Comparison of ENCODE assay signal across 9 cellular contexts in the genomic region with DNA sequence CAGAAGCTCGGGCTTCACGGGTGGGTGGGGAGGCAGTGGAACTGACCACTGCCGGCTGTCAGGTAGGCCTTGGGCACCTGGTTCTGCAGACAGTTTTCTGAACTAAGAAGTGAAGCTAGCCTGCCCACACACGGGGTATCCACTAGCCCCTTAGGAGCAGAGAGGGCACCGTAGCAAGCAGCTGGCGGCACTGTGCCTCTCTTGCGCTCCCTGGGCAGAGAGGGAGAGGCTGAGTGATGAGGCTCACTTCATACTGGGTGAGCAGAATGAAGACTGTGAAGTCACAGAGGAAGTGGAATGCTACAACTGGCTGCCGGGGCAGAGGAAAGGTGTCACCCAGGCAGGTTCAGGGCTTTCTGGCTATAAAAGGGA. TPM values are rescaled to one million over a fixed set of nuclear protein-coding genes. Genes with fewer than 3 reads are reported as not detected.
DNase-seq lines count a peak whose midpoint lies in the region; ATAC-seq and TF ChIP-seq lines count a peak whose summit lies in the region.
"Had no signal": no experiment of that assay in that cellular context is flagged by ENCODE, and none has a peak within 500 bp of the region (broad histone marks: within the 10 kb centered on the region; RNA-seq: fewer than 3 reads in every experiment).

No MANE protein-coding gene starts in this region.

- dilution Hi-C loops in IMR-90 (cut with HindIII; ENCODE audit: low sequenced_read_pairs, unreplicated experiment), result no loop called here

- peak overlapping the region; percentile 47 to 77; a peak in 2 of 4 replicates for H4K8ac ChIP-seq in IMR-90 (ENCODE audit: low read depth in 2 of 2, low read length in 2 of 2)

- H3K23ac ChIP-seq in IMR-90 (ENCODE audit: low read depth, low read length), result no peak overlapping the region; the same call in 1 of the 2 replicates

- BruUV-seq in IMR-90 (replicated peaks; lab: Mats Ljungman, UMichigan), result no TSS peak

- H3K9ac ChIP-seq in IMR-90 (ENCODE audit: low read depth, low read length) (no peak overlapping the region), stomach smooth muscle (ENCODE audit: low read length in 2 of 2) (no peak overlapping the region)

- no peak for TF ChIP-seq CTCF in IMR-90 (conservative IDR thresholded peaks at IDR 0.05; ENCODE audit: low read depth, low read length)

- POLR2A ChIA-PET in IMR-90 (lab: Charles Lee; ENCODE audit: unreplicated experiment), result no interaction called here

- H2BK15ac ChIP-seq in IMR-90 (ENCODE audit: low read depth, low read length), result no peak overlapping the region

- H4K20me1 ChIP-seq in IMR-90 (ENCODE audit: insufficient read depth, low read length), result no peaks in the 10 kb centered on the region

- no peak overlapping the region for H2BK5ac ChIP-seq in IMR-90 (ENCODE audit: low read depth, low read length, poor library complexity, severe bottlenecking)

- no peaks in the 10 kb centered on the region for H3K9me3 ChIP-seq in IMR-90 (ENCODE audit: control insufficient read depth, insufficient read depth, low read length)
- H3K9me3 ChIP-seq in stomach smooth muscle (ENCODE audit: control insufficient read depth in 2 of 2, low read length in 2 of 2), result no peaks in the 10 kb centered on the region

- H2AK9ac ChIP-seq in IMR-90 (replicated peaks; ENCODE audit: low read depth, low read length, poor library complexity), result peak overlapping the region; percentile 56

- TF ChIP-seq POLR2A in IMR-90 (IDR thresholded peaks at IDR 0.05; ENCODE audit: low read depth, low read length), result no peak

- peaks cover 10% of the 10 kb centered on the region for H3K9me1 ChIP-seq in IMR-90 (ENCODE audit: insufficient read depth, low read length)

- no peak overlapping the region for H3K18ac ChIP-seq in IMR-90 (ENCODE audit: low read depth, low read length)

- H3K56ac ChIP-seq in IMR-90 (ENCODE audit: extremely low read depth, insufficient read depth, low read length), result no peak overlapping the region

- H3K4me3 Mint-ChIP-seq in activated T-helper 17 cell treated with anti-CD3 and anti-CD28 coated beads, Interleukin-2, amount 50 U/mL, for 72 hours, result peak overlapping the region; percentile 99
- peak overlapping the region; percentile 94 to 99 (median 98) for H3K4me3 Mint-ChIP-seq in immature natural killer cell

- H3K27me3 ChIP-seq in IMR-90 (ENCODE audit: control insufficient read depth, insufficient read depth, low read length), result peaks cover 23% of the 10 kb centered on the region
- peaks cover 26 to 35% of the 10 kb centered on the region in 2 donors for H3K27me3 ChIP-seq in stomach smooth muscle (ENCODE audit: control insufficient read depth in 1 of 2, insufficient read depth in 2 of 2, low read length in 2 of 2)

- H3K9me3 Mint-ChIP-seq in activated T-helper 17 cell treated with anti-CD3 and anti-CD28 coated beads, Interleukin-2, amount 50 U/mL, for 72 hours, result no peaks in the 10 kb centered on the region
- no peaks in the 10 kb centered on the region for H3K9me3 Mint-ChIP-seq in immature natural killer cell

- no peak overlapping the region for H3K14ac ChIP-seq in IMR-90 (replicated peaks; ENCODE audit: low read depth, low read length)

- 59% methylated on average over 5 of the region's 8 CpGs; no CpG with 5 or more reads in 1 of the 2 experiments for WGBS in IMR-90 (ENCODE audit: extremely low coverage in 2 of 2, insufficient read length in 1 of 2), 2 experiments

- peak overlapping the region; percentile 76 for H2AFZ ChIP-seq in IMR-90 (replicated peaks; ENCODE audit: low read length, poor library complexity)

- no peak for ATAC-seq in IMR-90 (ENCODE audit: low read depth)
- peak; percentile 53 for ATAC-seq in activated T-helper 17 cell treated with anti-CD3 and anti-CD28 coated beads, Interleukin-2, amount 50 U/mL, for 72 hours (replicated peaks)

- no peak overlapping the region for H3K4me3 ChIP-seq in IMR-90 (ENCODE audit: insufficient read depth, low read depth, low read length)
- peak overlapping the region; percentile 51 to 68 for H3K4me3 ChIP-seq in stomach smooth muscle (ENCODE audit: low read length in 2 of 2)

- H2AK5ac ChIP-seq in IMR-90 (ENCODE audit: low read depth, low read length), result peak overlapping the region; percentile 80

- no peak overlapping the region for H4K91ac ChIP-seq in IMR-90 (ENCODE audit: insufficient read depth, low read depth, low read length)

- peak overlapping the region; percentile 2; the same call in 1 of the 2 replicates for H3K4ac ChIP-seq in IMR-90 (ENCODE audit: low read depth, low read length)

- no peak overlapping the region for H2BK120ac ChIP-seq in IMR-90 (ENCODE audit: low read depth, low read length)

- H3K79me1 ChIP-seq in IMR-90 (ENCODE audit: low read depth in 1 of 2, low read length in 2 of 2), result no peaks in the 10 kb centered on the region

- peaks cover 48% of the 10 kb centered on the region for H3K36me3 Mint-ChIP-seq in activated T-helper 17 cell treated with anti-CD3 and anti-CD28 coated beads, Interleukin-2, amount 50 U/mL, for 72 hours (ENCODE audit: low read depth)
- H3K36me3 Mint-ChIP-seq in immature natural killer cell, result peaks cover 10 to 26% (median 21%) of the 10 kb centered on the region in 3 donors

- in situ Hi-C loops in IMR-90 (cut with MboI; ENCODE audit: low sequenced_read_pairs), result no loop called here

- peak overlapping the region; percentile 87; the same call in 1 of the 2 replicates for H3K4me2 ChIP-seq in IMR-90 (ENCODE audit: low read depth, low read length)

- DNase-seq in AML-193 (lab: John Stamatoyannopoulos, UW) (peak; percentile 18 to 28), IMR-90 (no peak), immature natural killer cell (peak; percentile 51 to 69 (median 63)), HK-2 (ENCODE audit: unreplicated experiment) (no peak), NCI-H2029 (lab: John Stamatoyannopoulos, UW) (no peak), AG08395 (ENCODE audit: low spot score) (no peak)

- CTCF ChIA-PET in IMR-90 (lab: Yijun Ruan, JAX), result no interaction called here

- intact Hi-C loops in IMR-90 (cut with micrococcal nuclease), result no loop called here

- peaks cover 25% of the 10 kb centered on the region for H3K4me1 Mint-ChIP-seq in activated T-helper 17 cell treated with anti-CD3 and anti-CD28 coated beads, Interleukin-2, amount 50 U/mL, for 72 hours
- peaks cover 61 to 73% of the 10 kb centered on the region in 2 donors for H3K4me1 Mint-ChIP-seq in immature natural killer cell

- H3K27ac ChIP-seq in IMR-90 (ENCODE audit: insufficient read depth, low read length) (no peak overlapping the region), stomach smooth muscle (ENCODE audit: low read length) (no peak overlapping the region)
- H3K27ac ChIP-seq: cardiac muscle cell had no signal

- no peak overlapping the region; the same call in 1 of the 2 replicates for H4K5ac ChIP-seq in IMR-90 (ENCODE audit: low read depth, low read length)

- H3K4me1 ChIP-seq in IMR-90 (ENCODE audit: control insufficient read depth, insufficient read depth, low read length) (peaks cover 6% of the 10 kb centered on the region), stomach smooth muscle (ENCODE audit: control insufficient read depth, insufficient read depth, low read length) (peaks cover 20% of the 10 kb centered on the region)

- no peak for TF ChIP-seq RAD21 in IMR-90 (IDR thresholded peaks at IDR 0.05; ENCODE audit: low read length)

- no peaks in the 10 kb centered on the region for H3K27me3 Mint-ChIP-seq in activated T-helper 17 cell treated with anti-CD3 and anti-CD28 coated beads, Interleukin-2, amount 50 U/mL, for 72 hours
- peaks cover 0 to 4% (median 0%) of the 10 kb centered on the region in 3 donors for H3K27me3 Mint-ChIP-seq in immature natural killer cell (ENCODE audit: low read depth in 3 of 3)

- H3K36me3 ChIP-seq in IMR-90 (ENCODE audit: control insufficient read depth, insufficient read depth, low read length) (no peaks in the 10 kb centered on the region; the same call in 1 of the 2 replicates), stomach smooth muscle (ENCODE audit: control insufficient read depth in 2 of 2, insufficient read depth in 2 of 2, low read length in 2 of 2) (no peaks in the 10 kb centered on the region)
- H3K36me3 ChIP-seq: cardiac muscle cell had no signal

- H3K27ac Mint-ChIP-seq in activated T-helper 17 cell treated with anti-CD3 and anti-CD28 coated beads, Interleukin-2, amount 50 U/mL, for 72 hours, result peak overlapping the region; percentile 90
- H3K27ac Mint-ChIP-seq in immature natural killer cell, result peak overlapping the region; percentile 89 to 98 (median 96)

- no peak overlapping the region; the same call in 1 of the 2 replicates for H2BK20ac ChIP-seq in IMR-90 (ENCODE audit: low read depth, low read length)

TF ChIP-seq in IMR-90, 13 proteins besides CTCF, POLR2A, EP300 and RAD21 (continues in another document):
- no peak for TF ChIP-seq BHLHE40 (IDR thresholded peaks at IDR 0.05; ENCODE audit: low read depth, low read length)
- TF ChIP-seq CEBPB (IDR thresholded peaks at IDR 0.05; ENCODE audit: low read depth, low read length), result no peak

RNA-seq across cellular contexts. Expression of gene ITPRIPL1, which starts 0.8 kb away (rescaled TPM):
- 1.1 and 1.4 TPM in 2 replicates for total RNA-seq in IMR-90 (2012; rRNA removed)
- polyA plus RNA-seq in IMR-90 (2012; rRNA removed), result 0.84 and 0.99 TPM in 2 replicates
- polyA plus RNA-seq in IMR-90 (2012; cell fraction: cytosol; rRNA removed), result 0.96 and 1.4 TPM in 2 replicates
- polyA plus RNA-seq in IMR-90 (2012; cell fraction: nucleus; rRNA removed; ENCODE audit: low replicate concordance), result 0.28 and 0.47 TPM in 2 replicates
- 10 to 100 TPM; 26.1 to 55.9 TPM for total RNA-seq in activated T-helper 17 cell treated with anti-CD3 and anti-CD28 coated beads, Interleukin-2, amount 50 U/mL, for 72 hours
- polyA plus RNA-seq in immature natural killer cell, result 10 to 100 TPM; 17.2 to 39.1 (median 33.0) TPM

RNA-seq across cellular contexts. Expression of gene NCAPH, which starts 9.7 kb away (rescaled TPM):
- 16.7 and 17.7 TPM in 2 replicates for total RNA-seq in IMR-90 (2012; rRNA removed)
- polyA plus RNA-seq in IMR-90 (2012; rRNA removed), result 16.5 and 19.4 TPM in 2 replicates
- 4.6 and 7.8 TPM in 2 replicates for polyA plus RNA-seq in IMR-90 (2012; cell fraction: cytosol; rRNA removed)
- 7.2 and 9.7 TPM in 2 replicates for polyA plus RNA-seq in IMR-90 (2012; cell fraction: nucleus; rRNA removed; ENCODE audit: low replicate concordance)
- total RNA-seq in activated T-helper 17 cell treated with anti-CD3 and anti-CD28 coated beads, Interleukin-2, amount 50 U/mL, for 72 hours, result 10 to 100 TPM; 63.1 to 89.5 TPM
- polyA plus RNA-seq in immature natural killer cell, result 1 to 10 TPM in 2 of 3 donors, not detected in 1; 1.6 to 2.0 TPM

RNA-seq across cellular contexts. Expression of gene SNRNP200, which starts 20.5 kb away (rescaled TPM):
- total RNA-seq in IMR-90 (2012; rRNA removed), result 44.1 and 44.2 TPM in 2 replicates
- 108 TPM in 2 replicates for polyA plus RNA-seq in IMR-90 (2012; rRNA removed)
- polyA plus RNA-seq in IMR-90 (2012; cell fraction: cytosol; rRNA removed), result 51.0 and 82.3 TPM in 2 replicates
- polyA plus RNA-seq in IMR-90 (2012; cell fraction: nucleus; rRNA removed; ENCODE audit: low replicate concordance), result 226 and 252 TPM in 2 replicates
- 100 to 1,000 TPM; 155 to 198 TPM for total RNA-seq in activated T-helper 17 cell treated with anti-CD3 and anti-CD28 coated beads, Interleukin-2, amount 50 U/mL, for 72 hours
- polyA plus RNA-seq in immature natural killer cell, result 100 to 1,000 TPM in 1 of 3 donors, 10 to 100 TPM in 2; 42.3 to 105 (median 46.6) TPM

RNA-seq across cellular contexts. Expression of gene CIAO1, which starts 59.8 kb away (rescaled TPM):
- 85.5 and 94.3 TPM in 2 replicates for total RNA-seq in IMR-90 (2012; rRNA removed)
- polyA plus RNA-seq in IMR-90 (2012; rRNA removed) (78.8 and 81.1 TPM in 2 replicates), immature natural killer cell (100 to 1,000 TPM in 2 of 3 donors, 10 to 100 TPM in 1; 92.2 to 142 (median 134) TPM)
- polyA plus RNA-seq in IMR-90 (2012; cell fraction: cytosol; rRNA removed), result 70.6 and 76.8 TPM in 2 replicates
- polyA plus RNA-seq in IMR-90 (2012; cell fraction: nucleus; rRNA removed; ENCODE audit: low replicate concordance), result 68.9 and 97.1 TPM in 2 replicates
- 10 to 100 TPM; 71.4 to 81.3 TPM for total RNA-seq in activated T-helper 17 cell treated with anti-CD3 and anti-CD28 coated beads, Interleukin-2, amount 50 U/mL, for 72 hours

Comparison
In these comparisons a context has a peak if more than half of its experiments do, and no peak if none do; other contexts are left out.
1. DNase-seq: peak in AML-193 (2 of 2) and immature natural killer cell (3 of 3); none in IMR-90 (single experiment), HK-2 (single experiment), NCI-H2029 (single experiment) and AG08395 (single experiment).
2. RNA of gene ITPRIPL1, which starts 0.8 kb away (total RNA-seq): 26.1 to 55.9 TPM in activated T-helper 17 cell treated with anti-CD3 and anti-CD28 coated beads, Interleukin-2, amount 50 U/mL, for 72 hours; 1.1 to 1.4 TPM in IMR-90; every median in the first group is over 10 times any median in the second.